Comparison of ENCODE assay signal across 8 cellular contexts in genomic region chr4:85084371-85085170, GRCh38.
A peak's percentile ranks its signal among the peaks of the same experiment; 100 is the strongest.
DNase-seq lines count a peak whose midpoint lies in the region; ATAC-seq, FAIRE-seq and TF ChIP-seq lines count a peak whose summit lies in the region.

No MANE protein-coding gene starts in this region.

- peaks cover 0 to 1% of the 10 kb centered on the region in 2 donors for H3K27me3 Mint-ChIP-seq in CD8-positive, alpha-beta memory T cell

- DNase-seq in DMS153 treated with DMSO at 0.1 percent for 48 hours (lab: John Stamatoyannopoulos, UW; ENCODE audit: unreplicated experiment): peak; percentile 47
- DNase-seq in GM19239 (ENCODE audit: insufficient read length, low spot score): no peak
- DNase-seq in NCI-H2227 treated with DMSO at 0.1 percent for 48 hours (lab: John Stamatoyannopoulos, UW): peak; percentile 16
- DNase-seq in adrenal gland: peak; percentile 15 to 59 (median 41)
- DNase-seq in hepatocyte (ENCODE audit: low spot score): peak; percentile 84
- DNase-seq in smooth muscle cell (lab: John Stamatoyannopoulos, UW; ENCODE audit: unreplicated experiment): no peak
- DNase-seq in CD8-positive, alpha-beta memory T cell: no peak

- peaks cover 0 to 1% (median 0%) of the 10 kb centered on the region in 5 donors for H3K9me3 Mint-ChIP-seq in CD8-positive, alpha-beta memory T cell

- no peaks in the 10 kb centered on the region for H3K4me1 Mint-ChIP-seq in CD8-positive, alpha-beta memory T cell

- TF ChIP-seq POLR2A in adrenal gland (IDR thresholded peaks at IDR 0.05): no peak

- H3K79me2 ChIP-seq in hepatocyte (no peaks in the 10 kb centered on the region), smooth muscle cell (ENCODE audit: low read depth) (no peaks in the 10 kb centered on the region)

- no peaks in the 10 kb centered on the region for H3K4me1 ChIP-seq in adrenal gland (replicated peaks in 1 of 2)
- no peaks in the 10 kb centered on the region for H3K4me1 ChIP-seq in hepatocyte (ENCODE audit: insufficient read depth)
- H3K4me1 ChIP-seq in smooth muscle cell (ENCODE audit: low read depth): no peaks in the 10 kb centered on the region
- H3K4me1 ChIP-seq in CD8-positive, alpha-beta memory T cell (ENCODE audit: insufficient read depth, low read length): no peaks in the 10 kb centered on the region

- CTCF ChIA-PET in CD8-positive, alpha-beta memory T cell (lab: Charles Lee): no interaction called here

- H3K36me3 ChIP-seq in adrenal gland (replicated peaks in 1 of 2) (no peaks in the 10 kb centered on the region), hepatocyte (replicated peaks; ENCODE audit: insufficient read depth, low read depth) (no peaks in the 10 kb centered on the region), smooth muscle cell (ENCODE audit: low read depth) (no peaks in the 10 kb centered on the region)
- H3K36me3 ChIP-seq in CD8-positive, alpha-beta memory T cell (ENCODE audit: insufficient read depth, low read length): no peaks in the 10 kb centered on the region

- FAIRE-seq in GM19239 (lab: Jason Lieb, UNC): peak; percentile 69

- H3K4me3 Mint-ChIP-seq in CD8-positive, alpha-beta memory T cell: no peak overlapping the region

- H3K9me2 ChIP-seq in hepatocyte (replicated peaks; ENCODE audit: insufficient read depth): no peaks in the 10 kb centered on the region

- H3K4me3 ChIP-seq in adrenal gland: no peak overlapping the region
- H3K4me3 ChIP-seq in hepatocyte: no peak overlapping the region
- no peak overlapping the region for H3K4me3 ChIP-seq in smooth muscle cell
- no peak overlapping the region for H3K4me3 ChIP-seq in CD8-positive, alpha-beta memory T cell (ENCODE audit: low read length)

- intact Hi-C loops in adrenal gland (cut with DNase I): no loop called here

- H3K27ac ChIP-seq in adrenal gland: no peak overlapping the region
- no peak overlapping the region for H3K27ac ChIP-seq in hepatocyte
- peak overlapping the region; percentile 33 for H3K27ac ChIP-seq in smooth muscle cell (ENCODE audit: low read depth)
- H3K27ac ChIP-seq in CD8-positive, alpha-beta memory T cell (ENCODE audit: low read depth, low read length): no peak overlapping the region

- H3K27ac Mint-ChIP-seq in CD8-positive, alpha-beta memory T cell: no peak overlapping the region

- H3K4me2 ChIP-seq in hepatocyte (no peak overlapping the region), smooth muscle cell (no peak overlapping the region)

- H4K20me1 ChIP-seq in hepatocyte (ENCODE audit: insufficient read depth, poor library complexity, severe bottlenecking) (no peaks in the 10 kb centered on the region), smooth muscle cell (ENCODE audit: low read depth) (no peaks in the 10 kb centered on the region)

- H3K27me3 ChIP-seq in adrenal gland (no peaks in the 10 kb centered on the region), hepatocyte (no peaks in the 10 kb centered on the region), smooth muscle cell (ENCODE audit: low read depth) (no peaks in the 10 kb centered on the region)
- H3K27me3 ChIP-seq in CD8-positive, alpha-beta memory T cell (ENCODE audit: insufficient read depth, low read length, poor library complexity, severe bottlenecking): no peaks in the 10 kb centered on the region

- TF ChIP-seq CTCF in adrenal gland (IDR thresholded peaks at IDR 0.05): peak; percentile 42 to 76 (median 62)
- TF ChIP-seq CTCF in hepatocyte (IDR thresholded peaks at IDR 0.05; ENCODE audit: poor library complexity): peak; percentile 62
- TF ChIP-seq CTCF in smooth muscle cell (IDR thresholded peaks at IDR 0.05; ENCODE audit: borderline replicate concordance, insufficient read depth, poor library complexity, severe bottlenecking): peak; percentile 57

- no peaks in the 10 kb centered on the region for H3F3A ChIP-seq in smooth muscle cell (ENCODE audit: low read depth)

- ATAC-seq in HG03342 (IDR thresholded peaks at IDR 0.05; ENCODE audit: unreplicated experiment): peak; percentile 87

- H3K9ac ChIP-seq in smooth muscle cell (ENCODE audit: low read depth): no peak overlapping the region

- H3K36me3 Mint-ChIP-seq in CD8-positive, alpha-beta memory T cell: no peaks in the 10 kb centered on the region

- H2AFZ ChIP-seq in hepatocyte: peak overlapping the region; percentile 3
- peak overlapping the region; percentile 57 for H2AFZ ChIP-seq in smooth muscle cell (ENCODE audit: low read depth)

- 5 to 17% (median 13%) methylated on average over 3 of the region's 3 CpGs for WGBS in adrenal gland, 4 donors
- WGBS in hepatocyte (ENCODE audit: low lambda C conversion rate, missing lambda C conversion rate): 26% methylated on average over 3 of the region's 3 CpGs
- 26% methylated on average over 3 of the region's 3 CpGs for WGBS in smooth muscle cell (ENCODE audit: low lambda C conversion rate)

- H3K9me3 ChIP-seq in adrenal gland (replicated peaks in 1 of 3) (no peaks in the 10 kb centered on the region), hepatocyte (ENCODE audit: low read depth) (no peaks in the 10 kb centered on the region), smooth muscle cell (replicated peaks; ENCODE audit: low read depth) (no peaks in the 10 kb centered on the region)
- no peaks in the 10 kb centered on the region for H3K9me3 ChIP-seq in CD8-positive, alpha-beta memory T cell (ENCODE audit: low read length)

- POLR2A ChIA-PET in CD8-positive, alpha-beta memory T cell (lab: Charles Lee): no interaction called here

Comparison
In these comparisons a context has a peak if more than half of its experiments do, and no peak if none do; other contexts are left out.
1. DNase-seq: peak in DMS153 treated with DMSO at 0.1 percent for 48 hours (single experiment), NCI-H2227 treated with DMSO at 0.1 percent for 48 hours (single experiment), adrenal gland (7 of 7) and hepatocyte (single experiment); none in GM19239 (single experiment), smooth muscle cell (single experiment) and CD8-positive, alpha-beta memory T cell (0 of 5).
2. Peak in every context shown above with its lines, with median percentiles within 50 percentile points of each other: CTCF ChIP-seq.